19 cellular contexts compared by ENCODE assay signal in genomic region chr1:36453051-36453450, GRCh38. TPM values are rescaled to one million over a fixed set of nuclear protein-coding genes. Genes with fewer than 3 reads are reported as not detected.
DNase-seq lines count a peak whose midpoint lies in the region; ATAC-seq, FAIRE-seq and TF ChIP-seq lines count a peak whose summit lies in the region.
"Had no signal": no experiment of that assay in that cellular context is flagged by ENCODE, and none has a peak within 500 bp of the region (broad histone marks: within the 10 kb centered on the region; RNA-seq: fewer than 3 reads in every experiment).

No MANE protein-coding gene starts in this region.

- H4K20me1 ChIP-seq in K562 (replicated peaks; ENCODE audit: control insufficient read depth, insufficient read depth, low read length): no peaks in the 10 kb centered on the region

- H3K4me3 ChIP-seq in HEK293 (ENCODE audit: low read depth, low read length) (no peak overlapping the region), K562 (no peak overlapping the region)
- H3K4me3 ChIP-seq: GM23248, HAP-1 had no signal

- no peak for TF ChIP-seq EP300 in K562 (IDR thresholded peaks at IDR 0.05; ENCODE audit: low read length)

- no peak overlapping the region for H2AFZ ChIP-seq in K562 (ENCODE audit: low read depth, low read length)
- H2AFZ ChIP-seq: GM23248 had no signal

- H3K27ac Mint-ChIP-seq in activated CD4-positive, alpha-beta T cell treated with anti-CD3 and anti-CD28 coated beads, Interleukin-2, amount 10 ng/mL, durations not matched to agents 7 days and 5 days: no peak overlapping the region
- H3K27ac Mint-ChIP-seq: B cell had no signal

- H3K4me2 ChIP-seq in K562 (ENCODE audit: insufficient read depth, low read length): no peak overlapping the region

- H3K27me3 Mint-ChIP-seq in activated CD4-positive, alpha-beta T cell treated with anti-CD3 and anti-CD28 coated beads, Interleukin-2, amount 10 ng/mL, durations not matched to agents 7 days and 5 days: no peaks in the 10 kb centered on the region
- H3K27me3 Mint-ChIP-seq: B cell had no signal

- H3K9me3 Mint-ChIP-seq in activated CD4-positive, alpha-beta T cell treated with anti-CD3 and anti-CD28 coated beads, Interleukin-2, amount 10 ng/mL, durations not matched to agents 7 days and 5 days: no peaks in the 10 kb centered on the region
- H3K9me3 Mint-ChIP-seq: CD4-positive, CD25-positive, alpha-beta regulatory T cell had no signal

- DNase-seq in K562 (ENCODE audit: extremely low read depth in 1 of 4, low spot score in 3 of 4): no peak
- DNase-seq in activated CD4-positive, alpha-beta T cell treated with anti-CD3 and anti-CD28 coated beads, Interleukin-2, amount 10 ng/mL, durations not matched to agents 7 days and 5 days: no peak
- DNase-seq in left lobe of liver (ENCODE audit: low spot score): no peak
- DNase-seq: C1 segment of cervical spinal cord; Caco-2; CD4-positive, CD25-positive, alpha-beta regulatory T cell; GM23248; IMR-90; KG1 had no signal

- H3K9me1 ChIP-seq in K562 (ENCODE audit: control insufficient read depth, insufficient read depth, low read length): no peaks in the 10 kb centered on the region

- H3K4me1 ChIP-seq in HEK293 (ENCODE audit: control insufficient read depth, insufficient read depth, low read length) (no peaks in the 10 kb centered on the region), K562 (replicated peaks in 1 of 2; ENCODE audit: control insufficient read depth in 2 of 2, insufficient read depth in 2 of 2, low read length in 2 of 2) (peaks cover 21 to 24% of the 10 kb centered on the region in 2 experiments)
- H3K4me1 ChIP-seq: Caco-2 had no signal

- H3K79me2 ChIP-seq in K562 (ENCODE audit: control insufficient read depth, insufficient read depth, low read length): no peaks in the 10 kb centered on the region

- intact Hi-C loops in K562 (cut with micrococcal nuclease): no loop called here

- in situ Hi-C loops in K562 (cut with MboI): no loop called here

- no peak for TF ChIP-seq CTCF in HEK293 (tag by site-specific recombination; IDR thresholded peaks at IDR 0.05)
- no peak for TF ChIP-seq CTCF in K562 (IDR thresholded peaks at IDR 0.05 in 2 of 3, conservative IDR thresholded peaks at IDR 0.05 in 1 of 3; ENCODE audit: insufficient read depth in 2 of 3, low read depth in 1 of 3, low read length in 3 of 3)

- peaks cover 30% of the 10 kb centered on the region for H3K36me3 Mint-ChIP-seq in activated CD4-positive, alpha-beta T cell treated with anti-CD3 and anti-CD28 coated beads, Interleukin-2, amount 10 ng/mL, durations not matched to agents 7 days and 5 days (ENCODE audit: low read depth)

- ATAC-seq in K562 (no peak), left lobe of liver (no peak)

- BruUV-seq in K562 (replicated peaks; lab: Mats Ljungman, UMichigan): no TSS peak

- H3K36me3 ChIP-seq in HEK293 (ENCODE audit: control insufficient read depth in 2 of 2, insufficient read depth in 1 of 2, low read length in 2 of 2): peaks cover 1 to 47% of the 10 kb centered on the region in 2 experiments; a peak in 2 of 3 replicates
- peaks cover 39% of the 10 kb centered on the region for H3K36me3 ChIP-seq in K562 (ENCODE audit: control insufficient read depth, insufficient read depth, low read length)

- H3K9me3 ChIP-seq in HEK293 (ENCODE audit: control insufficient read depth, insufficient read depth, low read depth, low read length): no peaks in the 10 kb centered on the region
- H3K9me3 ChIP-seq in K562 (replicated peaks; ENCODE audit: control insufficient read depth, insufficient read depth, low read depth, low read length): no peaks in the 10 kb centered on the region
- H3K9me3 ChIP-seq: Caco-2, HAP-1 had no signal

- H3K27me3 ChIP-seq in K562 (ENCODE audit: control insufficient read depth in 2 of 2, insufficient read depth in 2 of 2, low read length in 2 of 2): no peaks in the 10 kb centered on the region

- peaks cover 53% of the 10 kb centered on the region for H3K4me1 Mint-ChIP-seq in activated CD4-positive, alpha-beta T cell treated with anti-CD3 and anti-CD28 coated beads, Interleukin-2, amount 10 ng/mL, durations not matched to agents 7 days and 5 days

- WGBS in K562 (ENCODE audit: insufficient coverage, low coverage, missing lambda C conversion rate): 79% methylated on average over 3 of the region's 3 CpGs

- H3K4me3 Mint-ChIP-seq in activated CD4-positive, alpha-beta T cell treated with anti-CD3 and anti-CD28 coated beads, Interleukin-2, amount 10 ng/mL, durations not matched to agents 7 days and 5 days: no peak overlapping the region

- TF ChIP-seq RAD21 in K562 (CRISPR knock-in tag; conservative IDR thresholded peaks at IDR 0.05 in 1 of 2, IDR thresholded peaks at IDR 0.05 in 1 of 2): no peak

- peak; percentile 37 for FAIRE-seq in K562 (lab: Jason Lieb, UNC)
- FAIRE-seq: D721Med, G401.6, GM12891 had no signal

- POLR2A ChIA-PET in HEK293 (lab: Yijun Ruan, JAX): interaction anchor here (0.6 to 2.6 kb wide), 2 partner anchors 11 to 220 kb away, joined by 4 to 10 read pairs; partner anchors contain the start of gene MRPS15
- POLR2A ChIA-PET in K562 (lab: Yijun Ruan, JAX): interaction anchor here (0.8 to 4.0 kb wide), 5 partner anchors 10 to 229 kb away, joined by 3 to 37 read pairs (median 3); partner anchors contain the start of genes MRPS15 and THRAP3
- POLR2A ChIA-PET in activated CD4-positive, alpha-beta T cell treated with anti-CD3 and anti-CD28 coated beads, Interleukin-2, amount 10 ng/mL, durations not matched to agents 7 days and 5 days (lab: Charles Lee): no interaction called here

- no peak overlapping the region for H3K27ac ChIP-seq in HEK293 (ENCODE audit: extremely low read depth, low read depth, low read length)
- no peak overlapping the region for H3K27ac ChIP-seq in K562 (ENCODE audit: extremely low read depth, low read depth, low read length)
- H3K27ac ChIP-seq: GM23248, HL-60 had no signal

- H3K9ac ChIP-seq in K562 (ENCODE audit: insufficient read depth in 1 of 2, low read depth in 2 of 2, low read length in 2 of 2): no peak overlapping the region
- H3K9ac ChIP-seq: GM23248 had no signal

- no peak for TF ChIP-seq POLR2A in K562 (conservative IDR thresholded peaks at IDR 0.05)

- CTCF ChIA-PET in HEK293 (lab: Yijun Ruan, JAX) (interaction anchor here (0.5 to 0.8 kb wide), 3 partner anchors 153 to 1415 kb away, joined by 3 to 4 read pairs (median 3); no protein-coding TSS in a partner anchor), K562 (lab: Yijun Ruan, JAX; ENCODE audit: low intra/inter-chr PET ratio) (no interaction called here)
- CTCF ChIA-PET in activated CD4-positive, alpha-beta T cell treated with anti-CD3 and anti-CD28 coated beads, Interleukin-2, amount 10 ng/mL, durations not matched to agents 7 days and 5 days (lab: Charles Lee): interaction anchor here (1.2 kb wide), 1 partner anchor 11 kb away, joined by 5 read pairs; the partner anchor contains the start of gene MRPS15

RNA-seq across cellular contexts. Expression of gene OSCP1, which starts 2.8 kb away (rescaled TPM):
- total RNA-seq in K562 (2011; cell fraction: chromatin; rRNA removed; ENCODE audit: low replicate concordance): 0.74 TPM in 1 of 2 replicates, not detected in the other
- not detected in 2 replicates for total RNA-seq in K562 (2011; cell fraction: nucleolus; rRNA removed)
- total RNA-seq in K562 (2011; cell fraction: nucleoplasm; rRNA removed): not detected in 2 replicates
- 0.36 TPM in 1 of 2 replicates, not detected in the other for total RNA-seq in K562 (2014; rRNA removed)
- total RNA-seq in K562 (2014; rRNA removed; fragmentation: Illumina TruSeq; extraction: Trizol): not detected in 2 replicates
- total RNA-seq in K562 (2015; rRNA removed; fragmentation: Illumina TruSeq; extraction: Trizol): 0.40 TPM in 1 of 2 replicates, not detected in the other
- not detected in 2 replicates for total RNA-seq in K562 (2021)
- polyA plus RNA-seq in K562 (2011; rRNA removed): 0.12 and 0.15 TPM in 2 replicates
- 0.35 TPM in 1 of 2 replicates, not detected in the other for polyA plus RNA-seq in K562 (2011; cell fraction: cytosol; rRNA removed)
- 0.46 TPM in 1 of 2 replicates, not detected in the other for polyA plus RNA-seq in K562 (2011; cell fraction: nucleus; rRNA removed)
- 0.42 and 0.50 TPM in 2 replicates for polyA plus RNA-seq in K562 (2012)
- 0.22 and 0.30 TPM in 2 replicates for polyA plus RNA-seq in K562 (2014; fragmentation: Illumina TruSeq; extraction: Trizol)
- polyA plus RNA-seq in K562 (2014; fragmentation: Nextera tagmentation; extraction: Ambion mirVana): not detected
- polyA plus RNA-seq in K562 (2014; rRNA removed): not detected in 2 replicates
- not detected in 2 replicates for polyA minus RNA-seq in K562 (2011; rRNA and poly(A)+ RNA removed)
- not detected in 2 replicates for polyA minus RNA-seq in K562 (2011; cell fraction: cytosol; rRNA and poly(A)+ RNA removed)
- 0.33 TPM in 1 of 2 replicates, not detected in the other for polyA minus RNA-seq in K562 (2011; cell fraction: nucleus; rRNA and poly(A)+ RNA removed)
- 1 to 10 TPM; 1.9 to 2.2 TPM for total RNA-seq in activated CD4-positive, alpha-beta T cell treated with anti-CD3 and anti-CD28 coated beads, Interleukin-2, amount 10 ng/mL, durations not matched to agents 7 days and 5 days
- 1.2 TPM for total RNA-seq in left lobe of liver
- total RNA-seq: CD4-positive, CD25-positive, alpha-beta regulatory T cell had no signal

RNA-seq across cellular contexts. Expression of gene MRPS15, which starts 11.1 kb away (rescaled TPM):
- total RNA-seq in K562 (2011; cell fraction: chromatin; rRNA removed; ENCODE audit: low replicate concordance): 49.1 and 50.5 TPM in 2 replicates
- total RNA-seq in K562 (2011; cell fraction: nucleolus; rRNA removed): 46.1 and 55.5 TPM in 2 replicates
- 59.8 and 81.0 TPM in 2 replicates for total RNA-seq in K562 (2011; cell fraction: nucleoplasm; rRNA removed)
- total RNA-seq in K562 (2014; rRNA removed) (209 and 251 TPM in 2 replicates), K562 (2014; rRNA removed; fragmentation: Illumina TruSeq; extraction: Trizol) (156 and 166 TPM in 2 replicates), K562 (2015; rRNA removed; fragmentation: Illumina TruSeq; extraction: Trizol) (148 and 156 TPM in 2 replicates), K562 (2021) (144 and 164 TPM in 2 replicates), left lobe of liver (50.0 TPM)
- polyA plus RNA-seq in K562 (2011; rRNA removed) (119 and 149 TPM in 2 replicates), K562 (2014; fragmentation: Illumina TruSeq; extraction: Trizol) (223 and 237 TPM in 2 replicates), K562 (2014; fragmentation: Nextera tagmentation; extraction: Ambion mirVana) (100 to 1,000 TPM in 1 of 2 experiments, 10 to 100 TPM in 1; 62.9 to 107 TPM), K562 (2014; rRNA removed) (250 and 286 TPM in 2 replicates)
- 89.3 and 95.0 TPM in 2 replicates for polyA plus RNA-seq in K562 (2011; cell fraction: cytosol; rRNA removed)
- 47.9 and 56.5 TPM in 2 replicates for polyA plus RNA-seq in K562 (2011; cell fraction: nucleus; rRNA removed)
- polyA plus RNA-seq in K562 (2012): 112 and 119 TPM in 2 replicates
- 79.2 and 97.3 TPM in 2 replicates for polyA minus RNA-seq in K562 (2011; rRNA and poly(A)+ RNA removed)
- 31.1 and 33.4 TPM in 2 replicates for polyA minus RNA-seq in K562 (2011; cell fraction: cytosol; rRNA and poly(A)+ RNA removed)
- polyA minus RNA-seq in K562 (2011; cell fraction: nucleus; rRNA and poly(A)+ RNA removed): 15.9 and 31.7 TPM in 2 replicates
- total RNA-seq in activated CD4-positive, alpha-beta T cell treated with anti-CD3 and anti-CD28 coated beads, Interleukin-2, amount 10 ng/mL, durations not matched to agents 7 days and 5 days: 100 to 1,000 TPM in 1 of 2 experiments, 10 to 100 TPM in 1; 81.9 to 101 TPM

RNA-seq across cellular contexts. Expression of gene CSF3R, which starts 29.7 kb away (rescaled TPM):
- total RNA-seq in K562 (2011; cell fraction: chromatin; rRNA removed; ENCODE audit: low replicate concordance): 2.6 and 2.7 TPM in 2 replicates
- 1.5 and 2.0 TPM in 2 replicates for total RNA-seq in K562 (2011; cell fraction: nucleolus; rRNA removed)
- 0.95 and 1.7 TPM in 2 replicates for total RNA-seq in K562 (2011; cell fraction: nucleoplasm; rRNA removed)
- total RNA-seq in K562 (2014; rRNA removed): 0.32 and 0.78 TPM in 2 replicates
- 0.03 and 0.22 TPM in 2 replicates for total RNA-seq in K562 (2014; rRNA removed; fragmentation: Illumina TruSeq; extraction: Trizol)
- total RNA-seq in K562 (2015; rRNA removed; fragmentation: Illumina TruSeq; extraction: Trizol): 0.54 and 0.79 TPM in 2 replicates
- 0.25 and 0.71 TPM in 2 replicates for total RNA-seq in K562 (2021)
- 0.21 and 0.57 TPM in 2 replicates for polyA plus RNA-seq in K562 (2011; rRNA removed)
- 0.18 and 0.35 TPM in 2 replicates for polyA plus RNA-seq in K562 (2011; cell fraction: cytosol; rRNA removed)
- 1.3 and 1.6 TPM in 2 replicates for polyA plus RNA-seq in K562 (2011; cell fraction: nucleus; rRNA removed)
- 0.92 and 13.0 TPM in 2 replicates for polyA plus RNA-seq in K562 (2012)
- 0.40 and 0.48 TPM in 2 replicates for polyA plus RNA-seq in K562 (2014; fragmentation: Illumina TruSeq; extraction: Trizol)
- under 1 TPM in 1 of 2 experiments, not detected in 1; 0.21 TPM for polyA plus RNA-seq in K562 (2014; fragmentation: Nextera tagmentation; extraction: Ambion mirVana)
- polyA plus RNA-seq in K562 (2014; rRNA removed): 0.50 and 0.86 TPM in 2 replicates
- polyA minus RNA-seq in K562 (2011; rRNA and poly(A)+ RNA removed): 0.25 and 0.36 TPM in 2 replicates
- polyA minus RNA-seq in K562 (2011; cell fraction: cytosol; rRNA and poly(A)+ RNA removed): not detected in 2 replicates
- 0.78 and 1.3 TPM in 2 replicates for polyA minus RNA-seq in K562 (2011; cell fraction: nucleus; rRNA and poly(A)+ RNA removed)
- total RNA-seq in activated CD4-positive, alpha-beta T cell treated with anti-CD3 and anti-CD28 coated beads, Interleukin-2, amount 10 ng/mL, durations not matched to agents 7 days and 5 days: under 1 TPM; 0.29 to 0.32 TPM
- total RNA-seq in left lobe of liver: 4.3 TPM
- total RNA-seq: A172, GM23248, H4, HT1080, IMR-90 had no signal
- polyA plus RNA-seq: GM23248, IMR-90 had no signal

RNA-seq across cellular contexts. Expression of gene LSM10, which starts 55.3 kb away (rescaled TPM):
- 20.5 and 63.8 TPM in 2 replicates for total RNA-seq in K562 (2011; cell fraction: chromatin; rRNA removed; ENCODE audit: low replicate concordance)
- total RNA-seq in K562 (2011; cell fraction: nucleolus; rRNA removed): 55.5 and 59.9 TPM in 2 replicates
- total RNA-seq in K562 (2011; cell fraction: nucleoplasm; rRNA removed): 40.9 and 45.8 TPM in 2 replicates
- total RNA-seq in K562 (2014; rRNA removed) (68.9 and 94.6 TPM in 2 replicates), K562 (2014; rRNA removed; fragmentation: Illumina TruSeq; extraction: Trizol) (9.8 and 13.2 TPM in 2 replicates), K562 (2015; rRNA removed; fragmentation: Illumina TruSeq; extraction: Trizol) (21.8 and 23.3 TPM in 2 replicates), K562 (2021) (85.7 and 88.0 TPM in 2 replicates), left lobe of liver (20.9 TPM)
- polyA plus RNA-seq in K562 (2011; rRNA removed) (91.4 and 95.2 TPM in 2 replicates), K562 (2014; fragmentation: Illumina TruSeq; extraction: Trizol) (122 and 153 TPM in 2 replicates), K562 (2014; fragmentation: Nextera tagmentation; extraction: Ambion mirVana) (10 to 100 TPM; 34.8 to 56.9 TPM), K562 (2014; rRNA removed) (146 and 168 TPM in 2 replicates)
- polyA plus RNA-seq in K562 (2011; cell fraction: cytosol; rRNA removed): 111 and 190 TPM in 2 replicates
- 44.9 and 48.3 TPM in 2 replicates for polyA plus RNA-seq in K562 (2011; cell fraction: nucleus; rRNA removed)
- polyA plus RNA-seq in K562 (2012): 91.2 and 105 TPM in 2 replicates
- polyA minus RNA-seq in K562 (2011; rRNA and poly(A)+ RNA removed): 26.2 and 41.8 TPM in 2 replicates
- 26.6 and 38.0 TPM in 2 replicates for polyA minus RNA-seq in K562 (2011; cell fraction: cytosol; rRNA and poly(A)+ RNA removed)
- 17.1 and 23.5 TPM in 2 replicates for polyA minus RNA-seq in K562 (2011; cell fraction: nucleus; rRNA and poly(A)+ RNA removed)
- total RNA-seq in activated CD4-positive, alpha-beta T cell treated with anti-CD3 and anti-CD28 coated beads, Interleukin-2, amount 10 ng/mL, durations not matched to agents 7 days and 5 days: 10 to 100 TPM; 39.3 to 39.4 TPM

Comparison
In these comparisons a context has a peak if more than half of its experiments do, and no peak if none do; other contexts are left out.
1. Of the 44 proteins assayed by ChIP-seq in both K562 and HEK293: peak only in K562: none; only in HEK293: none; in both: PRDM10; in neither: 43.